Comparison of ENCODE assay signal across 1 cellular context in the genomic region with DNA sequence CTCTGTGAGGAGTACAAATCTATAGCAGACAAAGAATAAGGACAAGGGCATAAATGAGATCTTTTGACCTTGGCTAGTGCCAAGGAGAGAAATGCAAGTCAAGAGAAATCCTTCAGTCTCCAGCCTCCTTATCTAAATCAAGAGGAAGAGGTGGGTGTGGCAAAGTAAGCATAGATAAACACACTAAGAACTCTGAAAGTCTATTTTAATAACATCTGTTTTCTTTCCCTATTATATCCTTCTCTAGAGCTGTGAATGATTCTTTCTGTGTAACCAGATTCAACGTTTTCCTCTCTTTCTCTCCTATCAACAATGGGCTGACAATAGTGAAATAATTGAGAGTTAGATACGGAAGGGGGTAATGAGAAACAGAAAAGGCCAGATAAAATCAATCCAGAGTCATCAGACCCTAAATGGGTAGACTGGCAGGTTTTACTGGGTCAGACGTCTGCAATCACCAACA.
TF ChIP-seq lines count a peak whose summit lies in the region.

No MANE protein-coding gene starts in this region.

TF ChIP-seq in HepG2, 621 proteins besides CTCF, POLR2A, EP300 and RAD21:
- TF ChIP-seq PHF20 (CRISPR knock-in tag; IDR thresholded peaks at IDR 0.05) (no peak), MATR3 (CRISPR knock-in tag; IDR thresholded peaks at IDR 0.05) (no peak), HOXA9 (CRISPR knock-in tag; IDR thresholded peaks at IDR 0.05; ENCODE audit: borderline replicate concordance) (no peak), FOXA3 (CRISPR knock-in tag; IDR thresholded peaks at IDR 0.05) (no peak), NFKB2 (CRISPR knock-in tag; IDR thresholded peaks at IDR 0.05; ENCODE audit: borderline replicate concordance) (no peak)
- TF ChIP-seq, protein P1, sequence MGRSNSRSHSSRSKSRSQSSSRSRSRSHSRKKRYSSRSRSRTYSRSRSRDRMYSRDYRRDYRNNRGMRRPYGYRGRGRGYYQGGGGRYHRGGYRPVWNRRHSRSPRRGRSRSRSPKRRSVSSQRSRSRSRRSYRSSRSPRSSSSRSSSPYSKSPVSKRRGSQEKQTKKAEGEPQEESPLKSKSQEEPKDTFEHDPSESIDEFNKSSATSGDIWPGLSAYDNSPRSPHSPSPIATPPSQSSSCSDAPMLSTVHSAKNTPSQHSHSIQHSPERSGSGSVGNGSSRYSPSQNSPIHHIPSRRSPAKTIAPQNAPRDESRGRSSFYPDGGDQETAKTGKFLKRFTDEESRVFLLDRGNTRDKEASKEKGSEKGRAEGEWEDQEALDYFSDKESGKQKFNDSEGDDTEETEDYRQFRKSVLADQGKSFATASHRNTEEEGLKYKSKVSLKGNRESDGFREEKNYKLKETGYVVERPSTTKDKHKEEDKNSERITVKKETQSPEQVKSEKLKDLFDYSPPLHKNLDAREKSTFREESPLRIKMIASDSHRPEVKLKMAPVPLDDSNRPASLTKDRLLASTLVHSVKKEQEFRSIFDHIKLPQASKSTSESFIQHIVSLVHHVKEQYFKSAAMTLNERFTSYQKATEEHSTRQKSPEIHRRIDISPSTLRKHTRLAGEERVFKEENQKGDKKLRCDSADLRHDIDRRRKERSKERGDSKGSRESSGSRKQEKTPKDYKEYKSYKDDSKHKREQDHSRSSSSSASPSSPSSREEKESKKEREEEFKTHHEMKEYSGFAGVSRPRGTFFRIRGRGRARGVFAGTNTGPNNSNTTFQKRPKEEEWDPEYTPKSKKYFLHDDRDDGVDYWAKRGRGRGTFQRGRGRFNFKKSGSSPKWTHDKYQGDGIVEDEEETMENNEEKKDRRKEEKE (IDR thresholded peaks at IDR 0.05) = no peak
- TF ChIP-seq, protein P2, sequence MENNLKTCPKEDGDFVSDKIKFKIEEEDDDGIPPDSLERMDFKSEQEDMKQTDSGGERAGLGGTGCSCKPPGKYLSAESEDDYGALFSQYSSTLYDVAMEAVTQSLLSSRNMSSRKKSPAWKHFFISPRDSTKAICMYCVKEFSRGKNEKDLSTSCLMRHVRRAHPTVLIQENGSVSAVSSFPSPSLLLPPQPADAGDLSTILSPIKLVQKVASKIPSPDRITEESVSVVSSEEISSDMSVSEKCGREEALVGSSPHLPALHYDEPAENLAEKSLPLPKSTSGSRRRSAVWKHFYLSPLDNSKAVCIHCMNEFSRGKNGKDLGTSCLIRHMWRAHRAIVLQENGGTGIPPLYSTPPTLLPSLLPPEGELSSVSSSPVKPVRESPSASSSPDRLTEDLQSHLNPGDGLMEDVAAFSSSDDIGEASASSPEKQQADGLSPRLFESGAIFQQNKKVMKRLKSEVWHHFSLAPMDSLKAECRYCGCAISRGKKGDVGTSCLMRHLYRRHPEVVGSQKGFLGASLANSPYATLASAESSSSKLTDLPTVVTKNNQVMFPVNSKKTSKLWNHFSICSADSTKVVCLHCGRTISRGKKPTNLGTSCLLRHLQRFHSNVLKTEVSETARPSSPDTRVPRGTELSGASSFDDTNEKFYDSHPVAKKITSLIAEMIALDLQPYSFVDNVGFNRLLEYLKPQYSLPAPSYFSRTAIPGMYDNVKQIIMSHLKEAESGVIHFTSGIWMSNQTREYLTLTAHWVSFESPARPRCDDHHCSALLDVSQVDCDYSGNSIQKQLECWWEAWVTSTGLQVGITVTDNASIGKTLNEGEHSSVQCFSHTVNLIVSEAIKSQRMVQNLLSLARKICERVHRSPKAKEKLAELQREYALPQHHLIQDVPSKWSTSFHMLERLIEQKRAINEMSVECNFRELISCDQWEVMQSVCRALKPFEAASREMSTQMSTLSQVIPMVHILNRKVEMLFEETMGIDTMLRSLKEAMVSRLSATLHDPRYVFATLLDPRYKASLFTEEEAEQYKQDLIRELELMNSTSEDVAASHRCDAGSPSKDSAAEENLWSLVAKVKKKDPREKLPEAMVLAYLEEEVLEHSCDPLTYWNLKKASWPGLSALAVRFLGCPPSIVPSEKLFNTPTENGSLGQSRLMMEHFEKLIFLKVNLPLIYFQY (CRISPR knock-in tag; IDR thresholded peaks at IDR 0.05; ENCODE audit: borderline replicate concordance) = no peak
- TF ChIP-seq, protein P3, sequence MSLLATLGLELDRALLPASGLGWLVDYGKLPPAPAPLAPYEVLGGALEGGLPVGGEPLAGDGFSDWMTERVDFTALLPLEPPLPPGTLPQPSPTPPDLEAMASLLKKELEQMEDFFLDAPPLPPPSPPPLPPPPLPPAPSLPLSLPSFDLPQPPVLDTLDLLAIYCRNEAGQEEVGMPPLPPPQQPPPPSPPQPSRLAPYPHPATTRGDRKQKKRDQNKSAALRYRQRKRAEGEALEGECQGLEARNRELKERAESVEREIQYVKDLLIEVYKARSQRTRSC (CRISPR knock-in tag; IDR thresholded peaks at IDR 0.05; ENCODE audit: low read depth) = no peak
TF ChIP-seq in HepG2: peak in this region for 0.
